In genomic region chr4:176778491-176778890, GRCh38 we compare ENCODE assay signal across 1 cellular context.
A peak's percentile ranks its signal among the peaks of the same experiment; 100 is the strongest.
TF ChIP-seq lines count a peak whose summit lies in the region.

No MANE protein-coding gene starts in this region.

TF ChIP-seq in A549, 52 proteins besides CTCF, POLR2A, EP300 and RAD21 (continued from another document):
- TF ChIP-seq JUNB (IDR thresholded peaks at IDR 0.05) (peak; percentile 63), RARB (CRISPR knock-in tag; IDR thresholded peaks at IDR 0.05) (0 out of 2 replicates have a peak, but pooled peaks have one; percentile 22), FOSL2 (IDR thresholded peaks at IDR 0.05) (peak; percentile 52), FOSL2 (CRISPR knock-in tag; IDR thresholded peaks at IDR 0.05) (peak; percentile 58), JUN (IDR thresholded peaks at IDR 0.05) (peak in 1 of 2 experiments; percentile 27; a peak in 1 of 5 replicates), MAZ (IDR thresholded peaks at IDR 0.05; ENCODE audit: borderline replicate concordance, low read depth, low read length) (no peak), HOXB5 (CRISPR knock-in tag; IDR thresholded peaks at IDR 0.05) (0 out of 2 replicates have a peak, but pooled peaks have one; percentile 27)
TF ChIP-seq in A549: peak in this region for 5.
